20 cellular contexts compared by ENCODE assay signal in the genomic region with DNA sequence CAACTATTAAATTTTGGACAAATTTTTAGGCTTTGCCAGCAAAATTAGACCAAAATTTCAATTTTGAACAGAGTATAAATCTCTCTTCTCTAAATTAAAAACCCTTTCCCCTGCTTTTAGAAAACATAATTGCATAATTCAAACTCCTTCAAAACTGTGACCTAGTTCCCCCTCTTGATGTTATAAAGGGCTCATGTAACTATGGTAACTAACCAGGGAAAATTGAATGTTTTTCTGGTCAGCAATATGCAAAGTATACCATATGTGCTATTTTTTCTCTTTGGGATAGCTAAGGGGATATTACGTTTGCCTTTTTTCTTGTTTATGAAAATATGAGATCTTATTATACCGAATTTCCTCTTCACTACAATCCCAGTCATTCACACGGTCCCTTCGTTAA.
"Had no signal": no experiment of that assay in that cellular context is flagged by ENCODE, and none has a peak within 500 bp of the region (broad histone marks: within the 10 kb centered on the region; RNA-seq: fewer than 3 reads in every experiment).

No MANE protein-coding gene starts in this region.

- H3K36me3 ChIP-seq: brain microvascular endothelial cell, left lung, ovary, suprapubic skin had no signal

- H3K4me3 ChIP-seq: coronary artery, left lung, ovary, suprapubic skin had no signal

- H3K27ac ChIP-seq: brain microvascular endothelial cell, coronary artery, left lung, ovary, suprapubic skin had no signal

- H3K27me3 ChIP-seq: brain microvascular endothelial cell, left lung, ovary, suprapubic skin had no signal

- DNase-seq: activated CD4-positive, alpha-beta T cell treated with anti-CD3 and anti-CD28 coated beads, Interleukin-2, amount 10 ng/mL, durations not matched to agents 24 days and 14 days; activated CD4-positive, CD25-positive, alpha-beta regulatory T cell; activated CD8-positive, alpha-beta memory T cell treated with anti-CD3 and anti-CD28 coated beads, Interleukin-2, amount 50 U/mL, for 4 hours; activated CD8-positive, alpha-beta T cell treated with anti-CD3 and anti-CD28 coated beads, Interleukin-2, amount 10 ng/mL, durations not matched to agents 7 days and 5 days; activated gamma-delta T cell; activated naive CD8-positive, alpha-beta T cell treated with anti-CD3 and anti-CD28 coated beads for 36 hours; activated T-cell treated with anti-CD3 and anti-CD28 coated beads, Interleukin-2, amount 50 U/mL, for 48 hours; anterior cingulate cortex; brain microvascular endothelial cell; effector CD8-positive, alpha-beta T cell; foreskin fibroblast; hippocampal formation; kidney; left lung; mammary epithelial cell; naive B cell; ovary had no signal

- ATAC-seq: activated CD8-positive, alpha-beta T cell treated with anti-CD3 and anti-CD28 coated beads, Interleukin-2, amount 10 ng/mL, durations not matched to agents 7 days and 5 days; left lung; sciatic nerve had no signal

- H3K9me3 ChIP-seq: left lung, ovary, suprapubic skin had no signal

- FAIRE-seq: kidney had no signal
